Comparison of ENCODE assay signal across 1 cellular context in genomic region chr5:90803376-90803775, GRCh38.
TF ChIP-seq lines count a peak whose summit lies in the region.

No MANE protein-coding gene starts in this region.

TF ChIP-seq in WTC11, 78 proteins besides CTCF, POLR2A, EP300 and RAD21 (continued from another document):
- TF ChIP-seq ERG (CRISPR knock-in tag; IDR thresholded peaks at IDR 0.05), result no peak
- TF ChIP-seq TCF7 (CRISPR knock-in tag; IDR thresholded peaks at IDR 0.05; ENCODE audit: low read depth), result no peak
- no peak for TF ChIP-seq E2F4 (CRISPR knock-in tag; IDR thresholded peaks at IDR 0.05; ENCODE audit: borderline replicate concordance, low read depth)
- TF ChIP-seq CREB1 (CRISPR knock-in tag; IDR thresholded peaks at IDR 0.05), result no peak
- TF ChIP-seq CDX4 (CRISPR knock-in tag; IDR thresholded peaks at IDR 0.05; ENCODE audit: borderline replicate concordance), result no peak
- TF ChIP-seq CREM (CRISPR knock-in tag; IDR thresholded peaks at IDR 0.05), result no peak
- no peak for TF ChIP-seq JAZF1 (CRISPR knock-in tag; IDR thresholded peaks at IDR 0.05)
- no peak for TF ChIP-seq KAT7 (CRISPR knock-in tag; IDR thresholded peaks at IDR 0.05; ENCODE audit: borderline replicate concordance)
- no peak for TF ChIP-seq FOXK1 (CRISPR knock-in tag; IDR thresholded peaks at IDR 0.05)
- TF ChIP-seq MXD4 (CRISPR knock-in tag; IDR thresholded peaks at IDR 0.05; ENCODE audit: borderline replicate concordance), result no peak
